In genomic region chr2:24010477-24011277, GRCh38 we compare ENCODE assay signal across 1 cellular context.
TF ChIP-seq lines count a peak whose summit lies in the region.

No MANE protein-coding gene starts in this region.

TF ChIP-seq in SK-N-SH treated with all-trans-retinoic acid at 6 μM for 48 hours, 23 proteins besides CTCF, POLR2A, EP300 and RAD21 (continued from another document):
- TF ChIP-seq CSRNP3 (CRISPR knock-in tag; IDR thresholded peaks at IDR 0.05) (no peak), RARB (CRISPR knock-in tag; IDR thresholded peaks at IDR 0.05) (no peak), TOX (CRISPR knock-in tag; IDR thresholded peaks at IDR 0.05; ENCODE audit: borderline replicate concordance) (no peak), BACH2 (CRISPR knock-in tag; IDR thresholded peaks at IDR 0.05; ENCODE audit: borderline replicate concordance) (no peak), ZFP3 (CRISPR knock-in tag; IDR thresholded peaks at IDR 0.05) (no peak)
- TF ChIP-seq, protein P1, sequence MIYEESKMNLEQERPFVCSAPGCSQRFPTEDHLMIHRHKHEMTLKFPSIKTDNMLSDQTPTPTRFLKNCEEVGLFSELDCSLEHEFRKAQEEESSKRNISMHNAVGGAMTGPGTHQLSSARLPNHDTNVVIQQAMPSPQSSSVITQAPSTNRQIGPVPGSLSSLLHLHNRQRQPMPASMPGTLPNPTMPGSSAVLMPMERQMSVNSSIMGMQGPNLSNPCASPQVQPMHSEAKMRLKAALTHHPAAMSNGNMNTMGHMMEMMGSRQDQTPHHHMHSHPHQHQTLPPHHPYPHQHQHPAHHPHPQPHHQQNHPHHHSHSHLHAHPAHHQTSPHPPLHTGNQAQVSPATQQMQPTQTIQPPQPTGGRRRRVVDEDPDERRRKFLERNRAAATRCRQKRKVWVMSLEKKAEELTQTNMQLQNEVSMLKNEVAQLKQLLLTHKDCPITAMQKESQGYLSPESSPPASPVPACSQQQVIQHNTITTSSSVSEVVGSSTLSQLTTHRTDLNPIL (CRISPR knock-in tag; IDR thresholded peaks at IDR 0.05; ENCODE audit: low read depth): no peak
TF ChIP-seq in SK-N-SH treated with all-trans-retinoic acid at 6 μM for 48 hours: peak in this region for 0.
